ENCODE assay signal across 7 cellular contexts in genomic region chr7:26375604-26376207, GRCh38.
A peak's percentile ranks its signal among the peaks of the same experiment; 100 is the strongest.
DNase-seq lines count a peak whose midpoint lies in the region; ATAC-seq and TF ChIP-seq lines count a peak whose summit lies in the region.

No MANE protein-coding gene starts in this region.

- H3F3A ChIP-seq in SK-N-SH (replicated peaks; ENCODE audit: insufficient read depth), result no peaks in the 10 kb centered on the region

- H2AFZ ChIP-seq in OCI-LY7 (ENCODE audit: low read length) (no peak overlapping the region; the same call in 1 of the 2 replicates), SK-N-SH (ENCODE audit: low read depth) (no peak overlapping the region)

- WGBS in SK-N-SH (ENCODE audit: low lambda C conversion rate), result 13% methylated on average over 21 of the region's 23 CpGs

- no peak for TF ChIP-seq RAD21 in SK-N-SH (IDR thresholded peaks at IDR 0.05; ENCODE audit: low read length)

- no peak for TF ChIP-seq EP300 in SK-N-SH (IDR thresholded peaks at IDR 0.05; ENCODE audit: borderline replicate concordance in 1 of 2, low read depth in 1 of 2, low read length in 1 of 2)

- H3K4me1 ChIP-seq in OCI-LY7 (ENCODE audit: insufficient read depth, low read length, poor library complexity, severe bottlenecking) (peaks cover 16% of the 10 kb centered on the region), tibial artery (peaks cover 0 to 12% (median 9%) of the 10 kb centered on the region in 4 donors), SK-N-SH (ENCODE audit: control insufficient read depth in 1 of 2, insufficient read depth in 2 of 2, low read depth in 1 of 2, low read length in 1 of 2) (peaks cover 0 to 5% of the 10 kb centered on the region in 2 experiments; a peak in 2 of 4 replicates)

- H3K9me3 ChIP-seq in OCI-LY7 (ENCODE audit: low read length) (no peaks in the 10 kb centered on the region), tibial artery (no peaks in the 10 kb centered on the region), SK-N-SH (no peaks in the 10 kb centered on the region)

- peak; percentile 33 for DNase-seq in OCI-LY7 (ENCODE audit: low spot score)
- no peak for DNase-seq in tibial artery
- DNase-seq in SK-N-SH, result no peak
- DNase-seq in SIG-M5 (lab: John Stamatoyannopoulos, UW), result no peak

- POLR2A ChIA-PET in OCI-LY7 (lab: Charles Lee) (interaction anchor here (0.6 to 1.5 kb wide), 4 partner anchors 22 to 257 kb away, joined by 3 to 10 read pairs (median 3); no protein-coding TSS in a partner anchor), SK-N-SH (lab: Yijun Ruan, JAX) (no interaction called here)

- peak overlapping the region; percentile 74 for H3K4me2 ChIP-seq in OCI-LY7 (ENCODE audit: low read length)
- no peak overlapping the region for H3K4me2 ChIP-seq in SK-N-SH

- peak overlapping the region; percentile 55 for H3K4me3 ChIP-seq in OCI-LY7 (ENCODE audit: low read depth, low read length, poor library complexity, severe bottlenecking)
- H3K4me3 ChIP-seq in iPS-11a (ENCODE audit: low read depth, low read length), result peak overlapping the region; percentile 58
- peak overlapping the region; percentile 28 to 35 for H3K4me3 ChIP-seq in tibial artery
- H3K4me3 ChIP-seq in SK-N-SH (ENCODE audit: low read depth in 2 of 2, low read length in 1 of 2), result peak overlapping the region in 1 of 2 experiments; percentile 55; a peak in 2 of 4 replicates

- H4K20me1 ChIP-seq in OCI-LY7 (ENCODE audit: insufficient read depth, low read length) (no peaks in the 10 kb centered on the region), SK-N-SH (ENCODE audit: insufficient read depth) (no peaks in the 10 kb centered on the region)

- H3K36me3 ChIP-seq in OCI-LY7 (ENCODE audit: insufficient read depth, low read length) (peaks cover 29% of the 10 kb centered on the region), tibial artery (no peaks in the 10 kb centered on the region), SK-N-SH (replicated peaks in 1 of 2; ENCODE audit: control insufficient read depth in 1 of 2, insufficient read depth in 2 of 2, low read length in 1 of 2) (no peaks in the 10 kb centered on the region)

- intact Hi-C loops in OCI-LY7 (cut with micrococcal nuclease; ENCODE audit: unreplicated experiment), result no loop called here
- intact Hi-C loops in tibial artery (cut with DNase I; ENCODE audit: low total_unique reads), result loop anchor here (5.0 to 10.0 kb wide), 2 partner anchors 287 to 489 kb away; partner anchors contain the start of gene SKAP2

- BruUV-seq in OCI-LY7 (replicated peaks; lab: Mats Ljungman, UMichigan), result no TSS peak

- TF ChIP-seq CTCF in OCI-LY7 (conservative IDR thresholded peaks at IDR 0.05; ENCODE audit: low read length) (no peak), tibial artery (IDR thresholded peaks at IDR 0.05) (no peak), SK-N-SH (IDR thresholded peaks at IDR 0.05) (no peak)

- no peak overlapping the region for H3K9ac ChIP-seq in SK-N-SH

- H3K79me2 ChIP-seq in OCI-LY7 (ENCODE audit: insufficient read depth, low read depth, low read length), result no peaks in the 10 kb centered on the region
- H3K79me2 ChIP-seq in SK-N-SH (ENCODE audit: insufficient read depth), result no peaks in the 10 kb centered on the region

- ATAC-seq in GM18868 (IDR thresholded peaks at IDR 0.05; ENCODE audit: unreplicated experiment), result peak; percentile 26
- ATAC-seq in HG02678 (IDR thresholded peaks at IDR 0.05; ENCODE audit: unreplicated experiment), result peak; percentile 24

- CTCF ChIA-PET in OCI-LY7 (lab: Charles Lee; ENCODE audit: unreplicated experiment) (no interaction called here), SK-N-SH (lab: Yijun Ruan, JAX) (interaction anchor here (0.7 to 12.1 kb wide), 26 partner anchors 10 to 785 kb away, joined by 3 to 716 read pairs (median 4); no protein-coding TSS in a partner anchor)

- H3K9me2 ChIP-seq in OCI-LY7 (ENCODE audit: insufficient read depth, low read length) (no peaks in the 10 kb centered on the region), SK-N-SH (no peaks in the 10 kb centered on the region)

- H3K27me3 ChIP-seq in tibial artery, result peaks cover 3 to 94% of the 10 kb centered on the region in 2 donors
- peaks cover 38% of the 10 kb centered on the region for H3K27me3 ChIP-seq in SK-N-SH (ENCODE audit: insufficient read depth)

- no peak overlapping the region for H3K27ac ChIP-seq in OCI-LY7 (ENCODE audit: low read depth, low read length, poor library complexity, severe bottlenecking)
- H3K27ac ChIP-seq in tibial artery, result no peak overlapping the region
- H3K27ac ChIP-seq in SK-N-SH (ENCODE audit: low read depth in 2 of 2, low read length in 1 of 2), result peak overlapping the region in 1 of 2 experiments; percentile 89; a peak in 2 of 4 replicates

TF ChIP-seq in SK-N-SH, 30 proteins besides CTCF, POLR2A, EP300 and RAD21:
- TF ChIP-seq USF1 (IDR thresholded peaks at IDR 0.05; ENCODE audit: borderline replicate concordance, low read depth) (no peak), NRF1 (IDR thresholded peaks at IDR 0.05; ENCODE audit: low read depth, low read length) (no peak), ELF1 (IDR thresholded peaks at IDR 0.05) (no peak)
